Comparison of ENCODE assay signal across 8 cellular contexts in the genomic region with DNA sequence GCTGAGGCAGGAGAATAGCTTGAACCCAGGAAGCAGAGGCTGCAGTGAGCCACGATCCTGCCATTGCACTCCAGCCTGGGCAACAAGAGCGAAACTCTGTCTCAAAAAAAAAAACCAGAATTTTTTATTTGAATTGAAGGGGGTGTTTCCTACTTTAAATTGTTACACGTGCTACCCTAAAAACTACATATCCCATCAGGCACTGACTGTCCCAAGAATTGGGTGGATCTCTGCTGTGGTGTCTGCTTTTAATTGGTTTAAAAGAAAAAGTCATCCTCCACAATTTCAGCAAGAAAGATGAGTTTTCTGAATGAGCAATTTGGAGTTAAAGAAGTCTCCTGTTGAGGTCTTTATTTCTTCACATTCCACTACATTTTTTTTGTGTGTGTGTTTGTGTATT. TPM values are rescaled to one million over a fixed set of nuclear protein-coding genes. Genes with fewer than 3 reads are reported as not detected.
A peak's percentile ranks its signal among the peaks of the same experiment; 100 is the strongest.
DNase-seq lines count a peak whose midpoint lies in the region; ATAC-seq, FAIRE-seq and TF ChIP-seq lines count a peak whose summit lies in the region.

No MANE protein-coding gene starts in this region.

- BruUV-seq in HepG2 (replicated peaks; lab: Mats Ljungman, UMichigan), result no TSS peak

- no peaks in the 10 kb centered on the region for H3K27me3 Mint-ChIP-seq in H9 (ENCODE audit: low read depth)
- no peaks in the 10 kb centered on the region for H3K27me3 Mint-ChIP-seq in activated naive CD8-positive, alpha-beta T cell treated with anti-CD3 and anti-CD28 coated beads for 36 hours

- H3K23me2 ChIP-seq in H9 (ENCODE audit: insufficient read length, low read depth, low read length, poor library complexity, severe bottlenecking), result no peaks in the 10 kb centered on the region

- no peak overlapping the region for H3K23ac ChIP-seq in H9 (ENCODE audit: insufficient read length, low read depth, low read length)

- TF ChIP-seq RAD21 in HepG2 (CRISPR knock-in tag; IDR thresholded peaks at IDR 0.05), result no peak

- no peaks in the 10 kb centered on the region for H3K9me3 Mint-ChIP-seq in H9
- H3K9me3 Mint-ChIP-seq in activated naive CD8-positive, alpha-beta T cell treated with anti-CD3 and anti-CD28 coated beads for 36 hours, result no peaks in the 10 kb centered on the region

- H3T11ph ChIP-seq in H9 (ENCODE audit: low read length), result no peak overlapping the region

- no peak overlapping the region for H2BK12ac ChIP-seq in H9 (ENCODE audit: insufficient read length, low read depth, low read length)

- intact Hi-C loops in HepG2 (cut with micrococcal nuclease; ENCODE audit: unreplicated experiment) (no loop called here), esophagus squamous epithelium (cut with DNase I) (no loop called here)

- H3K27me3 ChIP-seq in AG04450 (ENCODE audit: control insufficient read depth, insufficient read depth, low read length) (no peaks in the 10 kb centered on the region), H9 (ENCODE audit: insufficient read depth, low read length) (no peaks in the 10 kb centered on the region), HepG2 (ENCODE audit: control insufficient read depth in 1 of 2, insufficient read depth in 2 of 2, low read length in 2 of 2) (no peaks in the 10 kb centered on the region; a peak in 1 of 5 replicates), esophagus squamous epithelium (no peaks in the 10 kb centered on the region)

- H3K79me1 ChIP-seq in H9 (ENCODE audit: insufficient read depth, low read depth, low read length, poor library complexity, severe bottlenecking), result peaks cover 10% of the 10 kb centered on the region

- H4K5ac ChIP-seq in H9 (ENCODE audit: insufficient read length, low read depth, low read length), result no peak overlapping the region

- peak overlapping the region; percentile 0 for H3K4me2 ChIP-seq in H9 (ENCODE audit: insufficient read depth, insufficient read length, low read length)
- peak overlapping the region; percentile 70 for H3K4me2 ChIP-seq in HepG2 (ENCODE audit: low read depth, low read length)

- no peak overlapping the region for H2BK5ac ChIP-seq in H9 (ENCODE audit: insufficient read length, low read length)

- H2BK20ac ChIP-seq in H9 (ENCODE audit: low read depth, low read length, poor library complexity, severe bottlenecking), result no peak overlapping the region

- no peak overlapping the region for H2BK15ac ChIP-seq in H9 (ENCODE audit: low read depth, low read length)

- no peaks in the 10 kb centered on the region; the same call in 1 of the 2 replicates for H3K4me1 ChIP-seq in H9 (ENCODE audit: insufficient read depth, low read length)
- peaks cover 47% of the 10 kb centered on the region for H3K4me1 ChIP-seq in HepG2 (ENCODE audit: insufficient read depth, low read length)
- H3K4me1 ChIP-seq in esophagus squamous epithelium, result peaks cover 30 to 59% (median 33%) of the 10 kb centered on the region in 3 donors

- H3K9me3 ChIP-seq in AG04450 (ENCODE audit: control insufficient read depth, insufficient read depth, low read length), result no peaks in the 10 kb centered on the region; the same call in 1 of the 2 replicates
- H3K9me3 ChIP-seq in H9 (ENCODE audit: control insufficient read depth, low read depth, low read length), result no peaks in the 10 kb centered on the region
- no peaks in the 10 kb centered on the region for H3K9me3 ChIP-seq in HepG2 (ENCODE audit: low read length)
- no peaks in the 10 kb centered on the region for H3K9me3 ChIP-seq in esophagus squamous epithelium

- no peak overlapping the region for H4K91ac ChIP-seq in H9 (ENCODE audit: insufficient read length, low read depth, low read length)

- no peak for DNase-seq in AG04450 (ENCODE audit: low read depth, low spot score)
- no peak for DNase-seq in H9
- no peak for DNase-seq in activated naive CD8-positive, alpha-beta T cell treated with anti-CD3 and anti-CD28 coated beads for 36 hours
- no peak for DNase-seq in HepG2 (ENCODE audit: low spot score)
- DNase-seq in esophagus squamous epithelium (lab: John Stamatoyannopoulos, UW), result no peak
- no peak for DNase-seq in NCI-H1417 (lab: John Stamatoyannopoulos, UW)
- no peak for DNase-seq in GDM1 (lab: John Stamatoyannopoulos, UW)

- in situ Hi-C loops in HepG2 (cut with HindIII; ENCODE audit: extremely low pct_ligation_motif_present, low pct_unique_long_range_greater_than_20kb), result no loop called here

- peak overlapping the region; percentile 92 to 93 for H3K4me3 Mint-ChIP-seq in H9
- peak overlapping the region; percentile 93 for H3K4me3 Mint-ChIP-seq in activated naive CD8-positive, alpha-beta T cell treated with anti-CD3 and anti-CD28 coated beads for 36 hours

- H3K18ac ChIP-seq in H9 (ENCODE audit: insufficient read length, low read depth, low read length), result no peak overlapping the region

- H2AK5ac ChIP-seq in H9 (ENCODE audit: insufficient read length, low read length), result no peak overlapping the region

- no peak overlapping the region for H3K27ac Mint-ChIP-seq in H9
- peak overlapping the region; percentile 98 for H3K27ac Mint-ChIP-seq in activated naive CD8-positive, alpha-beta T cell treated with anti-CD3 and anti-CD28 coated beads for 36 hours

- no peak overlapping the region for H3K4ac ChIP-seq in H9 (ENCODE audit: low read depth, low read length)

- WGBS in H9 (ENCODE audit: extremely low coverage, insufficient read length, low lambda C conversion rate), result no CpG with 5 or more reads among the region's 3 CpGs
- 71% methylated on average over 3 of the region's 3 CpGs for WGBS in HepG2 (ENCODE audit: low lambda C conversion rate)
- 40 to 47% methylated on average over 3 of the region's 3 CpGs for WGBS in esophagus squamous epithelium, 2 donors

- no peak overlapping the region for H3K56ac ChIP-seq in H9 (ENCODE audit: insufficient read length, low read depth, low read length)

- H2BK120ac ChIP-seq in H9 (ENCODE audit: low read depth, low read length, poor library complexity, severe bottlenecking), result no peak overlapping the region

- H4K20me1 ChIP-seq in H9 (ENCODE audit: control insufficient read depth, insufficient read depth, insufficient read length) (no peaks in the 10 kb centered on the region), HepG2 (ENCODE audit: insufficient read depth, low read length) (peaks cover 37% of the 10 kb centered on the region)

- TF ChIP-seq EP300 in HepG2 (IDR thresholded peaks at IDR 0.05; ENCODE audit: low read depth in 2 of 2, low read length in 2 of 2) (no peak), HepG2 (CRISPR knock-in tag; IDR thresholded peaks at IDR 0.05; ENCODE audit: borderline replicate concordance) (no peak)

- H3K79me2 ChIP-seq in H9 (ENCODE audit: insufficient read depth, low read length) (peaks cover 35% of the 10 kb centered on the region; the same call in 1 of the 2 replicates), HepG2 (ENCODE audit: insufficient read depth, low read length) (peaks cover 64% of the 10 kb centered on the region)

- H3K14ac ChIP-seq in H9 (ENCODE audit: insufficient read depth, low read length), result no peak overlapping the region

- CTCF ChIA-PET in AG04450 (lab: Charles Lee) (no interaction called here), HepG2 (lab: Yijun Ruan, JAX; ENCODE audit: low intra/inter-chr PET ratio, low total read pairs) (no interaction called here)

- FAIRE-seq in HepG2 (lab: Jason Lieb, UNC), result no peak

- peak overlapping the region; percentile 71 for H3K4me3 ChIP-seq in AG04450 (ENCODE audit: low read depth, low read length)
- H3K4me3 ChIP-seq in HepG2 (replicated peaks in 1 of 3; ENCODE audit: insufficient read depth in 1 of 3, low read depth in 2 of 3, low read length in 3 of 3), result peak overlapping the region in 2 of 3 experiments; percentile 21 to 85; a peak in 4 of 6 replicates
- H3K4me3 ChIP-seq in esophagus squamous epithelium, result peak overlapping the region in 2 of 4 donors; percentile 84 to 86

- peaks cover 20 to 43% (median 27%) of the 10 kb centered on the region in 3 experiments for H3K36me3 Mint-ChIP-seq in H9 (ENCODE audit: insufficient read depth in 1 of 3, low read depth in 3 of 3)
- peaks cover 37% of the 10 kb centered on the region for H3K36me3 Mint-ChIP-seq in activated naive CD8-positive, alpha-beta T cell treated with anti-CD3 and anti-CD28 coated beads for 36 hours

- TF ChIP-seq CTCF in AG04450 (IDR thresholded peaks at IDR 0.05; ENCODE audit: low read depth, low read length), result no peak
- no peak for TF ChIP-seq CTCF in H9 (conservative IDR thresholded peaks at IDR 0.05)
- no peak for TF ChIP-seq CTCF in HepG2 (CRISPR knock-in tag; IDR thresholded peaks at IDR 0.05)
- TF ChIP-seq CTCF in esophagus squamous epithelium (IDR thresholded peaks at IDR 0.05), result no peak

- no peak overlapping the region for H3K9ac ChIP-seq in H9 (ENCODE audit: extremely low read depth, insufficient read length, low read length)
- H3K9ac ChIP-seq in HepG2 (ENCODE audit: insufficient read depth, low read depth, low read length), result 0 out of 2 replicates have a peak overlapping the region, but pooled peaks have one; percentile 22

- H4K8ac ChIP-seq in H9 (replicated peaks; ENCODE audit: insufficient read length, low read depth, low read length), result no peak overlapping the region

- ATAC-seq in HepG2, result no peak
- no peak for ATAC-seq in esophagus mucosa

- TF ChIP-seq POLR2A in HepG2 (IDR thresholded peaks at IDR 0.05; ENCODE audit: insufficient read depth in 1 of 2, low read depth in 2 of 2, low read length in 2 of 2) (no peak), esophagus squamous epithelium (IDR thresholded peaks at IDR 0.05) (no peak)

- H3K4me1 Mint-ChIP-seq in H9, result peaks cover 24 to 29% of the 10 kb centered on the region in 2 experiments
- H3K4me1 Mint-ChIP-seq in activated naive CD8-positive, alpha-beta T cell treated with anti-CD3 and anti-CD28 coated beads for 36 hours, result peaks cover 44% of the 10 kb centered on the region

- no peak overlapping the region for H3K27ac ChIP-seq in AG04450 (ENCODE audit: low read depth, low read length)
- H3K27ac ChIP-seq in H9 (ENCODE audit: insufficient read length, low read depth, low read length), result no peak overlapping the region
- no peak overlapping the region for H3K27ac ChIP-seq in HepG2 (ENCODE audit: extremely low read length, insufficient read depth, low read length)
- H3K27ac ChIP-seq in esophagus squamous epithelium, result peak overlapping the region in 1 of 4 donors; percentile 98

- peaks cover 0 to 24% of the 10 kb centered on the region in 2 experiments; a peak in 3 of 5 replicates for H3K36me3 ChIP-seq in HepG2 (replicated peaks in 1 of 2; ENCODE audit: control insufficient read depth in 1 of 2, insufficient read depth in 2 of 2, low read length in 2 of 2)
- H3K36me3 ChIP-seq in esophagus squamous epithelium, result peaks cover 0 to 22% (median 0%) of the 10 kb centered on the region in 3 donors

- POLR2A ChIA-PET in AG04450 (lab: Yijun Ruan, JAX), result interaction anchor here (0.7 kb wide), 1 partner anchor 9 kb away, joined by 3 read pairs; no protein-coding TSS in a partner anchor
- POLR2A ChIA-PET in HepG2 (lab: Yijun Ruan, JAX), result no interaction called here

- no peak overlapping the region for H2AFZ ChIP-seq in H9 (ENCODE audit: low read length)
- H2AFZ ChIP-seq in HepG2 (ENCODE audit: low read length), result no peak overlapping the region

RNA-seq across cellular contexts. Expression of gene PDIA3, which starts 2.1 kb away (rescaled TPM):
- polyA plus RNA-seq in AG04450 (2011; rRNA removed), result 308 and 326 TPM in 2 replicates
- 57.5 and 97.1 TPM in 2 replicates for polyA minus RNA-seq in AG04450 (2011; rRNA and poly(A)+ RNA removed)
- 524 and 536 TPM in 2 replicates for total RNA-seq in H9 (2021)
- total RNA-seq in activated naive CD8-positive, alpha-beta T cell treated with anti-CD3 and anti-CD28 coated beads for 36 hours, result 100 to 1,000 TPM; 335 to 338 TPM
- 210 and 433 TPM in 2 replicates for total RNA-seq in HepG2 (2016; rRNA removed; fragmentation: Illumina TruSeq; extraction: Trizol)
- total RNA-seq in HepG2 (2016; cell fraction: cytosol; rRNA removed; fragmentation: Illumina TruSeq; extraction: Trizol; ENCODE audit: low read depth), result 12.7 and 13.8 TPM in 2 replicates
- total RNA-seq in HepG2 (2016; cell fraction: insoluble cytoplasmic fraction; rRNA removed; fragmentation: Illumina TruSeq; extraction: Trizol), result 183 and 445 TPM in 2 replicates
- total RNA-seq in HepG2 (2016; cell fraction: membrane; rRNA removed; fragmentation: Illumina TruSeq; extraction: Trizol), result 33.7 and 42.9 TPM in 2 replicates
- 353 and 410 TPM in 2 replicates for total RNA-seq in HepG2 (2016; cell fraction: nucleus; rRNA removed; fragmentation: Illumina TruSeq; extraction: Trizol)
- 198 and 238 TPM in 2 replicates for polyA plus RNA-seq in HepG2 (2011; rRNA removed)
- polyA plus RNA-seq in HepG2 (2011; cell fraction: cytosol; rRNA removed), result 75.2 and 130 TPM in 2 replicates
- polyA plus RNA-seq in HepG2 (2011; cell fraction: nucleus; rRNA removed), result 59.8 and 75.6 TPM in 2 replicates
- polyA plus RNA-seq in HepG2 (2012), result 499 and 545 TPM in 2 replicates
- polyA plus RNA-seq in HepG2 (2016; cell fraction: cytosol; fragmentation: Illumina TruSeq; extraction: Trizol; ENCODE audit: low read depth), result 29.1 and 30.8 TPM in 2 replicates
- 242 and 258 TPM in 2 replicates for polyA plus RNA-seq in HepG2 (2016; cell fraction: insoluble cytoplasmic fraction; fragmentation: Illumina TruSeq; extraction: Trizol; ENCODE audit: low read depth)
- polyA plus RNA-seq in HepG2 (2016; cell fraction: membrane; fragmentation: Illumina TruSeq; extraction: Trizol; ENCODE audit: low read depth), result 44.4 and 48.4 TPM in 2 replicates
- 667 and 733 TPM in 2 replicates for polyA plus RNA-seq in HepG2 (2016; cell fraction: nucleus; fragmentation: Illumina TruSeq; extraction: Trizol; ENCODE audit: insufficient read depth, low read depth)
- 14.8 and 51.5 TPM in 2 replicates for polyA minus RNA-seq in HepG2 (2011; rRNA and poly(A)+ RNA removed; ENCODE audit: low replicate concordance)
- polyA minus RNA-seq in HepG2 (2011; cell fraction: cytosol; rRNA and poly(A)+ RNA removed), result 101 and 125 TPM in 2 replicates
- polyA minus RNA-seq in HepG2 (2011; cell fraction: nucleus; rRNA and poly(A)+ RNA removed), result 36.3 and 49.1 TPM in 2 replicates
- total RNA-seq in esophagus squamous epithelium, result 100 to 1,000 TPM in 3 of 4 donors, 10 to 100 TPM in 1; 74.6 to 155 (median 129) TPM
- 209 TPM for total RNA-seq in esophagus mucosa

RNA-seq across cellular contexts. Expression of gene ELL3, which starts 28.4 kb away (rescaled TPM):
- polyA plus RNA-seq in AG04450 (2011; rRNA removed) (2.3 and 2.4 TPM in 2 replicates), HepG2 (2011; rRNA removed) (8.8 and 9.1 TPM in 2 replicates)
- polyA minus RNA-seq in AG04450 (2011; rRNA and poly(A)+ RNA removed), result 5.1 and 8.7 TPM in 2 replicates
- total RNA-seq in H9 (2021) (6.4 and 7.2 TPM in 2 replicates), HepG2 (2016; rRNA removed; fragmentation: Illumina TruSeq; extraction: Trizol) (5.8 and 6.1 TPM in 2 replicates), esophagus squamous epithelium (10 to 100 TPM; 16.9 to 40.4 (median 29.9) TPM), esophagus mucosa (12.7 TPM)
- 1 to 10 TPM; 1.4 to 2.4 TPM for total RNA-seq in activated naive CD8-positive, alpha-beta T cell treated with anti-CD3 and anti-CD28 coated beads for 36 hours
- total RNA-seq in HepG2 (2016; cell fraction: cytosol; rRNA removed; fragmentation: Illumina TruSeq; extraction: Trizol; ENCODE audit: low read depth), result 1.9 and 3.2 TPM in 2 replicates
- 6.7 and 7.2 TPM in 2 replicates for total RNA-seq in HepG2 (2016; cell fraction: insoluble cytoplasmic fraction; rRNA removed; fragmentation: Illumina TruSeq; extraction: Trizol)
- 2.9 and 3.4 TPM in 2 replicates for total RNA-seq in HepG2 (2016; cell fraction: membrane; rRNA removed; fragmentation: Illumina TruSeq; extraction: Trizol)
- total RNA-seq in HepG2 (2016; cell fraction: nucleus; rRNA removed; fragmentation: Illumina TruSeq; extraction: Trizol), result 5.9 and 8.5 TPM in 2 replicates
- 5.0 and 6.3 TPM in 2 replicates for polyA plus RNA-seq in HepG2 (2011; cell fraction: cytosol; rRNA removed)
- 18.3 and 18.6 TPM in 2 replicates for polyA plus RNA-seq in HepG2 (2011; cell fraction: nucleus; rRNA removed)
- polyA plus RNA-seq in HepG2 (2012), result 4.2 and 4.8 TPM in 2 replicates
- 1.6 and 1.7 TPM in 2 replicates for polyA plus RNA-seq in HepG2 (2016; cell fraction: cytosol; fragmentation: Illumina TruSeq; extraction: Trizol; ENCODE audit: low read depth)
- polyA plus RNA-seq in HepG2 (2016; cell fraction: insoluble cytoplasmic fraction; fragmentation: Illumina TruSeq; extraction: Trizol; ENCODE audit: low read depth), result 5.0 and 5.2 TPM in 2 replicates
- polyA plus RNA-seq in HepG2 (2016; cell fraction: membrane; fragmentation: Illumina TruSeq; extraction: Trizol; ENCODE audit: low read depth), result 1.9 and 3.1 TPM in 2 replicates
- 8.2 and 10.0 TPM in 2 replicates for polyA plus RNA-seq in HepG2 (2016; cell fraction: nucleus; fragmentation: Illumina TruSeq; extraction: Trizol; ENCODE audit: insufficient read depth, low read depth)
- 15.0 and 20.6 TPM in 2 replicates for polyA minus RNA-seq in HepG2 (2011; rRNA and poly(A)+ RNA removed; ENCODE audit: low replicate concordance)
- polyA minus RNA-seq in HepG2 (2011; cell fraction: cytosol; rRNA and poly(A)+ RNA removed), result 3.4 and 3.7 TPM in 2 replicates
- polyA minus RNA-seq in HepG2 (2011; cell fraction: nucleus; rRNA and poly(A)+ RNA removed), result 9.5 and 9.9 TPM in 2 replicates

RNA-seq across cellular contexts. Expression of gene SERF2, which starts 43.7 kb away (rescaled TPM):
- polyA plus RNA-seq in AG04450 (2011; rRNA removed) (608 and 874 TPM in 2 replicates), HepG2 (2011; rRNA removed) (707 and 811 TPM in 2 replicates)
- 304 and 401 TPM in 2 replicates for polyA minus RNA-seq in AG04450 (2011; rRNA and poly(A)+ RNA removed)
- total RNA-seq in H9 (2021) (819 and 831 TPM in 2 replicates), HepG2 (2016; rRNA removed; fragmentation: Illumina TruSeq; extraction: Trizol) (1,257 and 1,308 TPM in 2 replicates), esophagus squamous epithelium (100 to 1,000 TPM; 520 to 903 (median 765) TPM), esophagus mucosa (616 TPM)
- total RNA-seq in activated naive CD8-positive, alpha-beta T cell treated with anti-CD3 and anti-CD28 coated beads for 36 hours, result 100 to 1,000 TPM; 695 to 709 TPM
- total RNA-seq in HepG2 (2016; cell fraction: cytosol; rRNA removed; fragmentation: Illumina TruSeq; extraction: Trizol; ENCODE audit: low read depth), result 535 and 754 TPM in 2 replicates
- total RNA-seq in HepG2 (2016; cell fraction: insoluble cytoplasmic fraction; rRNA removed; fragmentation: Illumina TruSeq; extraction: Trizol), result 1,238 and 1,246 TPM in 2 replicates
- total RNA-seq in HepG2 (2016; cell fraction: membrane; rRNA removed; fragmentation: Illumina TruSeq; extraction: Trizol), result 987 and 1,243 TPM in 2 replicates
- total RNA-seq in HepG2 (2016; cell fraction: nucleus; rRNA removed; fragmentation: Illumina TruSeq; extraction: Trizol), result 431 and 520 TPM in 2 replicates
- 569 and 1,388 TPM in 2 replicates for polyA plus RNA-seq in HepG2 (2011; cell fraction: cytosol; rRNA removed)
- polyA plus RNA-seq in HepG2 (2011; cell fraction: nucleus; rRNA removed), result 699 and 772 TPM in 2 replicates
- polyA plus RNA-seq in HepG2 (2012), result 584 and 625 TPM in 2 replicates
- polyA plus RNA-seq in HepG2 (2016; cell fraction: cytosol; fragmentation: Illumina TruSeq; extraction: Trizol; ENCODE audit: low read depth), result 501 and 704 TPM in 2 replicates
- 1,095 and 1,148 TPM in 2 replicates for polyA plus RNA-seq in HepG2 (2016; cell fraction: insoluble cytoplasmic fraction; fragmentation: Illumina TruSeq; extraction: Trizol; ENCODE audit: low read depth)
- 829 and 1,016 TPM in 2 replicates for polyA plus RNA-seq in HepG2 (2016; cell fraction: membrane; fragmentation: Illumina TruSeq; extraction: Trizol; ENCODE audit: low read depth)
- polyA plus RNA-seq in HepG2 (2016; cell fraction: nucleus; fragmentation: Illumina TruSeq; extraction: Trizol; ENCODE audit: insufficient read depth, low read depth), result 767 and 788 TPM in 2 replicates
- 804 and 856 TPM in 2 replicates for polyA minus RNA-seq in HepG2 (2011; rRNA and poly(A)+ RNA removed; ENCODE audit: low replicate concordance)
- polyA minus RNA-seq in HepG2 (2011; cell fraction: cytosol; rRNA and poly(A)+ RNA removed), result 126 and 152 TPM in 2 replicates
- 163 and 169 TPM in 2 replicates for polyA minus RNA-seq in HepG2 (2011; cell fraction: nucleus; rRNA and poly(A)+ RNA removed)

RNA-seq across cellular contexts. Expression of gene SERINC4, which starts 51.6 kb away (rescaled TPM):
- 0.05 TPM in 1 of 2 replicates, not detected in the other for polyA plus RNA-seq in AG04450 (2011; rRNA removed)
- not detected in 2 replicates for polyA minus RNA-seq in AG04450 (2011; rRNA and poly(A)+ RNA removed)
- 0.17 and 0.26 TPM in 2 replicates for total RNA-seq in H9 (2021)
- under 1 TPM; 0.08 to 0.14 TPM for total RNA-seq in activated naive CD8-positive, alpha-beta T cell treated with anti-CD3 and anti-CD28 coated beads for 36 hours
- not detected in 2 replicates for total RNA-seq in HepG2 (2016; rRNA removed; fragmentation: Illumina TruSeq; extraction: Trizol)
- total RNA-seq in HepG2 (2016; cell fraction: cytosol; rRNA removed; fragmentation: Illumina TruSeq; extraction: Trizol; ENCODE audit: low read depth), result not detected in 2 replicates
- total RNA-seq in HepG2 (2016; cell fraction: insoluble cytoplasmic fraction; rRNA removed; fragmentation: Illumina TruSeq; extraction: Trizol), result 0.09 TPM in 1 of 2 replicates, not detected in the other
- not detected in 2 replicates for total RNA-seq in HepG2 (2016; cell fraction: membrane; rRNA removed; fragmentation: Illumina TruSeq; extraction: Trizol)
- not detected in 2 replicates for total RNA-seq in HepG2 (2016; cell fraction: nucleus; rRNA removed; fragmentation: Illumina TruSeq; extraction: Trizol)
- polyA plus RNA-seq in HepG2 (2011; rRNA removed), result 0.04 TPM in 1 of 2 replicates, not detected in the other
- not detected in 2 replicates for polyA plus RNA-seq in HepG2 (2011; cell fraction: cytosol; rRNA removed)
- 0.10 TPM in 2 replicates for polyA plus RNA-seq in HepG2 (2011; cell fraction: nucleus; rRNA removed)
- polyA plus RNA-seq in HepG2 (2012), result not detected in 2 replicates
- polyA plus RNA-seq in HepG2 (2016; cell fraction: cytosol; fragmentation: Illumina TruSeq; extraction: Trizol; ENCODE audit: low read depth), result not detected in 2 replicates
- polyA plus RNA-seq in HepG2 (2016; cell fraction: insoluble cytoplasmic fraction; fragmentation: Illumina TruSeq; extraction: Trizol; ENCODE audit: low read depth), result not detected in 2 replicates
- not detected in 2 replicates for polyA plus RNA-seq in HepG2 (2016; cell fraction: membrane; fragmentation: Illumina TruSeq; extraction: Trizol; ENCODE audit: low read depth)
- polyA plus RNA-seq in HepG2 (2016; cell fraction: nucleus; fragmentation: Illumina TruSeq; extraction: Trizol; ENCODE audit: insufficient read depth, low read depth), result not detected in 2 replicates
- 2.4 TPM in 1 of 2 replicates, not detected in the other for polyA minus RNA-seq in HepG2 (2011; rRNA and poly(A)+ RNA removed; ENCODE audit: low replicate concordance)
- not detected in 2 replicates for polyA minus RNA-seq in HepG2 (2011; cell fraction: cytosol; rRNA and poly(A)+ RNA removed)
- 0.13 TPM in 1 of 2 replicates, not detected in the other for polyA minus RNA-seq in HepG2 (2011; cell fraction: nucleus; rRNA and poly(A)+ RNA removed)
- under 1 TPM in 1 of 4 donors, not detected in 3; 0.19 TPM for total RNA-seq in esophagus squamous epithelium
- total RNA-seq in esophagus mucosa, result 0.36 TPM

RNA-seq across cellular contexts. Expression of gene HYPK, which starts 52.0 kb away (rescaled TPM):
- polyA plus RNA-seq in AG04450 (2011; rRNA removed), result 6.4 and 10.7 TPM in 2 replicates
- polyA minus RNA-seq in AG04450 (2011; rRNA and poly(A)+ RNA removed), result 5.4 and 5.8 TPM in 2 replicates
- total RNA-seq in H9 (2021), result 25.4 and 25.9 TPM in 2 replicates
- total RNA-seq in activated naive CD8-positive, alpha-beta T cell treated with anti-CD3 and anti-CD28 coated beads for 36 hours, result 10 to 100 TPM; 20.9 to 24.0 TPM
- total RNA-seq in HepG2 (2016; rRNA removed; fragmentation: Illumina TruSeq; extraction: Trizol), result 9.4 and 13.5 TPM in 2 replicates
- 9.3 and 10.3 TPM in 2 replicates for total RNA-seq in HepG2 (2016; cell fraction: cytosol; rRNA removed; fragmentation: Illumina TruSeq; extraction: Trizol; ENCODE audit: low read depth)
- total RNA-seq in HepG2 (2016; cell fraction: insoluble cytoplasmic fraction; rRNA removed; fragmentation: Illumina TruSeq; extraction: Trizol), result 12.9 and 17.9 TPM in 2 replicates
- total RNA-seq in HepG2 (2016; cell fraction: membrane; rRNA removed; fragmentation: Illumina TruSeq; extraction: Trizol), result 10.1 and 12.4 TPM in 2 replicates
- total RNA-seq in HepG2 (2016; cell fraction: nucleus; rRNA removed; fragmentation: Illumina TruSeq; extraction: Trizol), result 18.0 and 18.7 TPM in 2 replicates
- polyA plus RNA-seq in HepG2 (2011; rRNA removed), result 12.7 and 16.5 TPM in 2 replicates
- 1.7 and 1.9 TPM in 2 replicates for polyA plus RNA-seq in HepG2 (2011; cell fraction: cytosol; rRNA removed)
- polyA plus RNA-seq in HepG2 (2011; cell fraction: nucleus; rRNA removed), result 16.8 and 20.9 TPM in 2 replicates
- 4.8 and 7.1 TPM in 2 replicates for polyA plus RNA-seq in HepG2 (2012)
- polyA plus RNA-seq in HepG2 (2016; cell fraction: cytosol; fragmentation: Illumina TruSeq; extraction: Trizol; ENCODE audit: low read depth), result 1.4 and 1.7 TPM in 2 replicates
- 3.9 and 4.7 TPM in 2 replicates for polyA plus RNA-seq in HepG2 (2016; cell fraction: insoluble cytoplasmic fraction; fragmentation: Illumina TruSeq; extraction: Trizol; ENCODE audit: low read depth)
- polyA plus RNA-seq in HepG2 (2016; cell fraction: membrane; fragmentation: Illumina TruSeq; extraction: Trizol; ENCODE audit: low read depth), result 1.9 and 3.9 TPM in 2 replicates
- 12.2 and 12.8 TPM in 2 replicates for polyA plus RNA-seq in HepG2 (2016; cell fraction: nucleus; fragmentation: Illumina TruSeq; extraction: Trizol; ENCODE audit: insufficient read depth, low read depth)
- polyA minus RNA-seq in HepG2 (2011; rRNA and poly(A)+ RNA removed; ENCODE audit: low replicate concordance), result 6.7 and 7.4 TPM in 2 replicates
- polyA minus RNA-seq in HepG2 (2011; cell fraction: cytosol; rRNA and poly(A)+ RNA removed), result 4.2 and 8.4 TPM in 2 replicates
- polyA minus RNA-seq in HepG2 (2011; cell fraction: nucleus; rRNA and poly(A)+ RNA removed), result 24.1 and 29.1 TPM in 2 replicates
- 1 to 10 TPM; 2.0 to 9.3 (median 5.8) TPM for total RNA-seq in esophagus squamous epithelium
- total RNA-seq in esophagus mucosa, result 14.0 TPM
